ENCODE assay signal across 16 cellular contexts in genomic region chr1:15958788-15959187, GRCh38. TPM values are rescaled to one million over a fixed set of nuclear protein-coding genes. Genes with fewer than 3 reads are reported as not detected.
DNase-seq lines count a peak whose midpoint lies in the region; ATAC-seq and TF ChIP-seq lines count a peak whose summit lies in the region.
"Had no signal": no experiment of that assay in that cellular context is flagged by ENCODE, and none has a peak within 500 bp of the region (broad histone marks: within the 10 kb centered on the region; RNA-seq: fewer than 3 reads in every experiment).

No MANE protein-coding gene starts in this region.

- DNase-seq in Right ventricle myocardium inferior (ENCODE audit: missing footprints) = no peak
- DNase-seq in right atrium auricular region (ENCODE audit: low spot score) = no peak
- no peak for DNase-seq in activated T-helper 1 cell treated with anti-CD3 and anti-CD28 coated beads, Interleukin-12 subunit alpha, Interleukin-12 subunit beta, Interleukin-2, Interleukin-4 antibody, amounts not matched to agents 30 ng/mL and 10 ng/mL and 1 ng/mL, durations not matched to agents 14 hours and 24 hours and 36 hours (ENCODE audit: low spot score)
- no peak for DNase-seq in foreskin keratinocyte
- no peak for DNase-seq in thoracic aorta (ENCODE audit: low spot score)
- DNase-seq in iPS-NIHi11 (ENCODE audit: low spot score) = no peak
- no peak for DNase-seq in NCI-H1092 (lab: John Stamatoyannopoulos, UW)
- DNase-seq: CD4-positive, CD25-positive, alpha-beta regulatory T cell; mammary epithelial cell; NCI-H1105; stimulated activated CD4-positive, alpha-beta T cell treated with anti-CD3 and anti-CD28 coated beads, Interleukin-4, amount 100 ng/mL, for 1 hour had no signal

- peaks cover 0 to 57% of the 10 kb centered on the region in 2 donors for H3K4me1 ChIP-seq in right atrium auricular region
- H3K4me1 ChIP-seq in foreskin keratinocyte = peaks cover 16% of the 10 kb centered on the region
- peaks cover 21 to 69% of the 10 kb centered on the region in 2 donors for H3K4me1 ChIP-seq in thoracic aorta (ENCODE audit: control insufficient read depth in 1 of 2, low read depth in 2 of 2)

- H3K4me3 Mint-ChIP-seq in activated T-helper 1 cell treated with anti-CD3 and anti-CD28 coated beads, Interleukin-12 subunit alpha, Interleukin-12 subunit beta, Interleukin-2, Interleukin-4 antibody, amounts not matched to agents 30 ng/mL and 10 ng/mL and 1 ng/mL, durations not matched to agents 14 hours and 24 hours and 36 hours = peak overlapping the region; percentile 39

- H3K9me3 ChIP-seq in right atrium auricular region (no peaks in the 10 kb centered on the region), thoracic aorta (no peaks in the 10 kb centered on the region)
- H3K9me3 ChIP-seq: tibial nerve had no signal

- H3K27ac ChIP-seq in right atrium auricular region (no peak overlapping the region), foreskin keratinocyte (peak overlapping the region; percentile 11), thoracic aorta (peak overlapping the region; percentile 3 to 38)

- H3K36me3 Mint-ChIP-seq in activated T-helper 1 cell treated with anti-CD3 and anti-CD28 coated beads, Interleukin-12 subunit alpha, Interleukin-12 subunit beta, Interleukin-2, Interleukin-4 antibody, amounts not matched to agents 30 ng/mL and 10 ng/mL and 1 ng/mL, durations not matched to agents 14 hours and 24 hours and 36 hours (ENCODE audit: low read depth) = peaks cover 43% of the 10 kb centered on the region

- ATAC-seq in Right ventricle myocardium inferior (peak; percentile 36), foreskin keratinocyte (no peak), thoracic aorta (ENCODE audit: insufficient number of reproducible peaks, low FRiP score, low read depth) (no peak), GM19351 (IDR thresholded peaks at IDR 0.05; ENCODE audit: unreplicated experiment) (no peak)

- H3K4me3 ChIP-seq in right atrium auricular region (no peak overlapping the region), thoracic aorta (no peak overlapping the region)
- H3K4me3 ChIP-seq: tibial nerve had no signal

- no peaks in the 10 kb centered on the region for H3K36me3 ChIP-seq in right atrium auricular region
- H3K36me3 ChIP-seq in thoracic aorta = no peaks in the 10 kb centered on the region

- peak overlapping the region; percentile 84 for H3K27ac Mint-ChIP-seq in activated T-helper 1 cell treated with anti-CD3 and anti-CD28 coated beads, Interleukin-12 subunit alpha, Interleukin-12 subunit beta, Interleukin-2, Interleukin-4 antibody, amounts not matched to agents 30 ng/mL and 10 ng/mL and 1 ng/mL, durations not matched to agents 14 hours and 24 hours and 36 hours

- intact Hi-C loops in Right ventricle myocardium inferior (cut with DNase I) = no loop called here
- intact Hi-C loops in activated T-helper 1 cell treated with anti-CD3 and anti-CD28 coated beads, Interleukin-12 subunit alpha, Interleukin-12 subunit beta, Interleukin-2, Interleukin-4 antibody, amounts not matched to agents 30 ng/mL and 10 ng/mL and 1 ng/mL, durations not matched to agents 14 hours and 24 hours and 36 hours (cut with micrococcal nuclease) = loop anchor here (1.0 kb wide), 1 partner anchor 7 kb away; no protein-coding TSS in a partner anchor

- no peaks in the 10 kb centered on the region for H3K27me3 Mint-ChIP-seq in activated T-helper 1 cell treated with anti-CD3 and anti-CD28 coated beads, Interleukin-12 subunit alpha, Interleukin-12 subunit beta, Interleukin-2, Interleukin-4 antibody, amounts not matched to agents 30 ng/mL and 10 ng/mL and 1 ng/mL, durations not matched to agents 14 hours and 24 hours and 36 hours (ENCODE audit: insufficient read depth)
- H3K27me3 Mint-ChIP-seq: CD4-positive, CD25-positive, alpha-beta regulatory T cell had no signal

- TF ChIP-seq CTCF in right atrium auricular region (IDR thresholded peaks at IDR 0.05) (no peak), foreskin keratinocyte (conservative IDR thresholded peaks at IDR 0.05) (peak; percentile 47), thoracic aorta (IDR thresholded peaks at IDR 0.05) (no peak)

- H3K27me3 ChIP-seq in right atrium auricular region = no peaks in the 10 kb centered on the region
- H3K27me3 ChIP-seq in foreskin keratinocyte = no peaks in the 10 kb centered on the region
- no peaks in the 10 kb centered on the region for H3K27me3 ChIP-seq in thoracic aorta (replicated peaks; ENCODE audit: insufficient read depth)
- H3K27me3 ChIP-seq: tibial nerve had no signal

- H3K4me1 Mint-ChIP-seq in activated T-helper 1 cell treated with anti-CD3 and anti-CD28 coated beads, Interleukin-12 subunit alpha, Interleukin-12 subunit beta, Interleukin-2, Interleukin-4 antibody, amounts not matched to agents 30 ng/mL and 10 ng/mL and 1 ng/mL, durations not matched to agents 14 hours and 24 hours and 36 hours (ENCODE audit: low read depth) = peaks cover 84% of the 10 kb centered on the region

- H3K9me3 Mint-ChIP-seq in activated T-helper 1 cell treated with anti-CD3 and anti-CD28 coated beads, Interleukin-12 subunit alpha, Interleukin-12 subunit beta, Interleukin-2, Interleukin-4 antibody, amounts not matched to agents 30 ng/mL and 10 ng/mL and 1 ng/mL, durations not matched to agents 14 hours and 24 hours and 36 hours = no peaks in the 10 kb centered on the region

RNA-seq across cellular contexts. Expression of gene ZBTB17, which starts 17.1 kb away (rescaled TPM):
- total RNA-seq in Right ventricle myocardium inferior (23.4 TPM), right atrium auricular region (10 to 100 TPM; 14.8 to 27.5 TPM), foreskin keratinocyte (29.7 and 29.8 TPM in 2 replicates), thoracic aorta (10 to 100 TPM; 42.9 to 46.5 TPM)
- total RNA-seq in activated T-helper 1 cell treated with anti-CD3 and anti-CD28 coated beads, Interleukin-12 subunit alpha, Interleukin-12 subunit beta, Interleukin-2, Interleukin-4 antibody, amounts not matched to agents 30 ng/mL and 10 ng/mL and 1 ng/mL, durations not matched to agents 14 hours and 24 hours and 36 hours = 62.6 and 68.8 TPM in 2 replicates
- 22.0 and 26.5 TPM in 2 replicates for polyA plus RNA-seq in foreskin keratinocyte

RNA-seq across cellular contexts. Expression of gene SRARP, which starts 45.2 kb away (rescaled TPM):
- total RNA-seq in Right ventricle myocardium inferior = 0.41 TPM
- under 1 TPM in 1 of 2 donors, not detected in 1; 0.31 TPM for total RNA-seq in right atrium auricular region
- total RNA-seq in activated T-helper 1 cell treated with anti-CD3 and anti-CD28 coated beads, Interleukin-12 subunit alpha, Interleukin-12 subunit beta, Interleukin-2, Interleukin-4 antibody, amounts not matched to agents 30 ng/mL and 10 ng/mL and 1 ng/mL, durations not matched to agents 14 hours and 24 hours and 36 hours = not detected in 2 replicates
- not detected in 2 replicates for total RNA-seq in foreskin keratinocyte
- not detected in 2 replicates for polyA plus RNA-seq in foreskin keratinocyte
- not detected for total RNA-seq in thoracic aorta
- total RNA-seq: CD4-positive, CD25-positive, alpha-beta regulatory T cell; glomerular endothelial cell; mammary epithelial cell; posterior vena cava; T-helper 1 cell treated with Interleukin-12 subunit alpha and Interleukin-12 subunit beta and Interleukin-4 antibody, amounts not matched to agents 30 ng/mL and 1 ng/mL, for 36 hours had no signal
- polyA plus RNA-seq: CD4-positive, CD25-positive, alpha-beta regulatory T cell; mammary epithelial cell had no signal

RNA-seq across cellular contexts. Expression of gene HSPB7, which starts 59.1 kb away (rescaled TPM):
- 4,074 TPM for total RNA-seq in Right ventricle myocardium inferior
- total RNA-seq in right atrium auricular region = 1,000 to 10,000 TPM; 1,082 to 1,229 TPM
- total RNA-seq in activated T-helper 1 cell treated with anti-CD3 and anti-CD28 coated beads, Interleukin-12 subunit alpha, Interleukin-12 subunit beta, Interleukin-2, Interleukin-4 antibody, amounts not matched to agents 30 ng/mL and 10 ng/mL and 1 ng/mL, durations not matched to agents 14 hours and 24 hours and 36 hours = not detected in 2 replicates
- total RNA-seq in foreskin keratinocyte = not detected in 2 replicates
- not detected in 2 replicates for polyA plus RNA-seq in foreskin keratinocyte
- 100 to 1,000 TPM; 223 to 430 TPM for total RNA-seq in thoracic aorta
- total RNA-seq: CD4-positive, CD25-positive, alpha-beta regulatory T cell; glomerular endothelial cell; T-helper 1 cell treated with Interleukin-12 subunit alpha and Interleukin-12 subunit beta and Interleukin-4 antibody, amounts not matched to agents 30 ng/mL and 1 ng/mL, for 36 hours had no signal
- polyA plus RNA-seq: CD4-positive, CD25-positive, alpha-beta regulatory T cell; mammary epithelial cell had no signal

Comparison
In these comparisons a context has a peak if more than half of its experiments do, and no peak if none do; other contexts are left out.
1. H3K27ac ChIP-seq: peak in foreskin keratinocyte (single experiment) and thoracic aorta (2 of 2); none in right atrium auricular region (0 of 2).
2. RNA of gene HSPB7, which starts 59.1 kb away (total RNA-seq): 4,074 TPM in Right ventricle myocardium inferior (single experiment), 1,082 to 1,229 TPM in right atrium auricular region and 223 to 430 TPM in thoracic aorta; not detected in activated T-helper 1 cell treated with anti-CD3 and anti-CD28 coated beads, Interleukin-12 subunit alpha, Interleukin-12 subunit beta, Interleukin-2, Interleukin-4 antibody, amounts not matched to agents 30 ng/mL and 10 ng/mL and 1 ng/mL, durations not matched to agents 14 hours and 24 hours and 36 hours and not detected in foreskin keratinocyte; every median in the first group is over 100 times any median in the second.